Comparison of ENCODE assay signal across 18 cellular contexts in genomic region chr10:47288916-47289495, GRCh38. TPM values are rescaled to one million over a fixed set of nuclear protein-coding genes. Genes with fewer than 3 reads are reported as not detected.
"Had no signal": no experiment of that assay in that cellular context is flagged by ENCODE, and none has a peak within 500 bp of the region (broad histone marks: within the 10 kb centered on the region; RNA-seq: fewer than 3 reads in every experiment).

No MANE protein-coding gene starts in this region.

- DNase-seq: activated naive CD4-positive, alpha-beta T cell treated with anti-CD3 and anti-CD28 coated beads for 36 hours; activated T-cell treated with anti-CD3 and anti-CD28 coated beads, Interleukin-2, amount 50 U/mL, for 1 hour; cerebellar nuclear complex; right lobe of liver; small intestine; stimulated activated CD4-positive, alpha-beta T cell treated with anti-CD3 and anti-CD28 coated beads, Interleukin-15, amount 100 ng/mL, for 24 hours; stimulated activated naive B cell treated with anti-CD40 and anti-IgM and Interleukin-4, amounts not matched to agents 10 μg/mL and 1 μg/mL and 100 μg/mL, for 72 hours; trophoblast cell had no signal

- H3K4me1 ChIP-seq: parathyroid adenoma, right lobe of liver had no signal

- H3K9me3 ChIP-seq: right lobe of liver, vagina had no signal

- H3K27me3 ChIP-seq: right lobe of liver, vagina had no signal

- ATAC-seq: activated T-helper 17 cell treated with anti-CD3 and anti-CD28 coated beads, Interleukin-2, amount 50 U/mL, for 72 hours; right lobe of liver; stimulated activated naive B cell treated with anti-CD40 and anti-IgM and Interleukin-4, amounts not matched to agents 10 μg/mL and 1 μg/mL and 100 μg/mL, for 72 hours; T-cell had no signal

- H3K27ac ChIP-seq: parathyroid adenoma, right lobe of liver, vagina had no signal

- H3K4me3 ChIP-seq: right lobe of liver, vagina had no signal

- H3K36me3 ChIP-seq: right lobe of liver, vagina had no signal

RNA-seq across cellular contexts. Expression of gene GDF10, which starts 11.0 kb away (rescaled TPM):
- total RNA-seq: epithelial cell of proximal tubule, fibroblast of villous mesenchyme, mononuclear cell, myocyte, right lobe of liver had no signal

RNA-seq across cellular contexts. Expression of gene GDF2, which starts 33.2 kb away (rescaled TPM):
- total RNA-seq: activated naive CD4-positive, alpha-beta T cell treated with anti-CD3 and anti-CD28 coated beads for 36 hours; activated T-helper 17 cell treated with anti-CD3 and anti-CD28 coated beads, Interleukin-2, amount 50 U/mL, for 72 hours; epithelial cell of proximal tubule; fibroblast of villous mesenchyme; mononuclear cell; myocyte; T-cell; temporal lobe; vagina had no signal
- polyA plus RNA-seq: small intestine had no signal

RNA-seq across cellular contexts. Expression of gene RBP3, which starts 59.2 kb away (rescaled TPM):
- total RNA-seq: activated naive CD4-positive, alpha-beta T cell treated with anti-CD3 and anti-CD28 coated beads for 36 hours; activated T-helper 17 cell treated with anti-CD3 and anti-CD28 coated beads, Interleukin-2, amount 50 U/mL, for 72 hours; epithelial cell of proximal tubule; fibroblast of villous mesenchyme; liver; mononuclear cell; myocyte; right lobe of liver; T-cell; temporal lobe; vagina had no signal
- polyA plus RNA-seq: liver had no signal
